In the genomic region with DNA sequence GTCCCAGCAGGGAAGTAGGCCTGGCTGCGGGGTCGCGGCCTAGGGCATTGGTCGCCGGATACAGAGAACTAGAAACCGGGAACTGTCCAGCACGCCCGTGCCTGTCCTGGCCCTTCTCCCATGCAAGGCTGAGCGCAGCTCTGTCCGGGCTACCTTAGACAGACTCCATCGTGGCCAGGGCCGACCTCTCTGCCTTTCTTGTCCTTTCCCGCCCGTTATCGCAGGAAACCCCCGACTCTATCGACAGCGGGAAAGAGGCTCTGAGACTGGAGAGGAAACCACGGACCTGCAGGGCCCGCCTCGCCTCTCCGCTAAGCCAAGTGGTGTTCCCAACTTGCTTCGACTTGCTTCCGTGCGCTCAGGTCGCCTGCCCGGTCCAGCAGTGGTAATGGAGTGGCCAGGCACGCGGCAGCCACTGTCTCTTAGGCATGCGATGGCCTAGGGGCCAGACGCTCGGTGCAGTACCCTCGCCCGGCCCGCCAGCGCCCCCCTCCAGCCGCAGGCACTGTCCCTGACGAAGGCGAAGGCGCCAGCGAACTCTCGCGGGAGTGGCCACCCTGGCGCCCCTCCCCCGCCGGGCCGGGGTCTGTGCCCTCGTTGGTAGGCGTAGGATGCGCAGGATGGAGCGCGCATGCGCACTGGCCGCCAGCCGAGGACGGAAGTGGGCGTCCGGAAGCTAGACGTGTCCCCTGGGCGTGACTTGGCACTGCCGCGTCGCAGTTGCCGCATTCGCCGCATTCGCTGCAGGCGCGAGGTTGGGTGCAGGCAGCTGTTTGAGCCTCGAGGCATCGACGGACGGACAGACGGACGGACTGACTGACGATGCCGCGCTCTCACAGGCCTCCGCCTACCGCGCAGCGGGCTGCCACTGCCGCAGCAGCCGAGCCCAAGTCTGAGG, we compare ENCODE assay signal across 9 cellular contexts. TPM values are rescaled to one million over a fixed set of nuclear protein-coding genes. Genes with fewer than 3 reads are reported as not detected.
DNase-seq lines count a peak whose midpoint lies in the region; TF ChIP-seq lines count a peak whose summit lies in the region.
"Had no signal": no experiment of that assay in that cellular context is flagged by ENCODE, and none has a peak within 500 bp of the region (broad histone marks: within the 10 kb centered on the region; RNA-seq: fewer than 3 reads in every experiment).

No MANE protein-coding gene starts in this region.

- no peak overlapping the region for H3K27ac ChIP-seq in ACC112 (ENCODE audit: low read depth, low read length)

- H3K79me2 ChIP-seq in ACC112 (ENCODE audit: control insufficient read depth, insufficient read depth, low read length, unreplicated experiment) = no peaks in the 10 kb centered on the region

- H3K4me1 ChIP-seq in ACC112 (ENCODE audit: control insufficient read depth, insufficient read depth, low read length, unreplicated experiment) = no peaks in the 10 kb centered on the region

- no peaks in the 10 kb centered on the region for H3K36me3 ChIP-seq in ACC112 (ENCODE audit: insufficient read depth, low read length)

- in situ Hi-C loops in GM13977 (cut with MboI; ENCODE audit: low pct_unique_long_range_greater_than_20kb, low sequenced_read_pairs, unreplicated experiment) = no loop called here

- no peaks in the 10 kb centered on the region for H3K27me3 ChIP-seq in ACC112 (ENCODE audit: insufficient read depth, low read length)

- DNase-seq in fibroblast of pulmonary artery (ENCODE audit: low read depth) = peak; percentile 52
- DNase-seq in mucosa of gallbladder (ENCODE audit: low spot score) = peak; percentile 55
- DNase-seq in SW480 (ENCODE audit: low spot score) = no peak
- no peak for DNase-seq in SHP77 treated with DMSO at 0.1 percent for 48 hours (lab: John Stamatoyannopoulos, UW)
- DNase-seq in GM13977 (ENCODE audit: low spot score) = no peak
- no peak for DNase-seq in NCI-H510A (lab: John Stamatoyannopoulos, UW)
- DNase-seq: NCI-H1694 had no signal

- H3K4me3 ChIP-seq in ACC112 (ENCODE audit: low read depth, low read length) = peak overlapping the region; percentile 68
- peak overlapping the region; percentile 37 for H3K4me3 ChIP-seq in fibroblast of pulmonary artery (replicated peaks; ENCODE audit: low read depth, low read length)

- no peak for TF ChIP-seq CTCF in fibroblast of pulmonary artery (IDR thresholded peaks at IDR 0.05; ENCODE audit: low read length, missing control alignments)
- no peak for TF ChIP-seq CTCF in GM13977 (IDR thresholded peaks at IDR 0.05; ENCODE audit: extremely low read depth, insufficient read depth, missing control alignments)

- H2AFZ ChIP-seq in ACC112 (ENCODE audit: low read length, unreplicated experiment) = no peak overlapping the region

TF ChIP-seq in PFSK-1, 5 proteins besides CTCF, POLR2A, EP300 and RAD21:
- TF ChIP-seq SIN3A (IDR thresholded peaks at IDR 0.05; ENCODE audit: borderline replicate concordance, insufficient read depth, low read length) (no peak), TAF1 (IDR thresholded peaks at IDR 0.05; ENCODE audit: borderline replicate concordance, insufficient read depth, low read length) (no peak)
- TF ChIP-seq, protein P1, sequence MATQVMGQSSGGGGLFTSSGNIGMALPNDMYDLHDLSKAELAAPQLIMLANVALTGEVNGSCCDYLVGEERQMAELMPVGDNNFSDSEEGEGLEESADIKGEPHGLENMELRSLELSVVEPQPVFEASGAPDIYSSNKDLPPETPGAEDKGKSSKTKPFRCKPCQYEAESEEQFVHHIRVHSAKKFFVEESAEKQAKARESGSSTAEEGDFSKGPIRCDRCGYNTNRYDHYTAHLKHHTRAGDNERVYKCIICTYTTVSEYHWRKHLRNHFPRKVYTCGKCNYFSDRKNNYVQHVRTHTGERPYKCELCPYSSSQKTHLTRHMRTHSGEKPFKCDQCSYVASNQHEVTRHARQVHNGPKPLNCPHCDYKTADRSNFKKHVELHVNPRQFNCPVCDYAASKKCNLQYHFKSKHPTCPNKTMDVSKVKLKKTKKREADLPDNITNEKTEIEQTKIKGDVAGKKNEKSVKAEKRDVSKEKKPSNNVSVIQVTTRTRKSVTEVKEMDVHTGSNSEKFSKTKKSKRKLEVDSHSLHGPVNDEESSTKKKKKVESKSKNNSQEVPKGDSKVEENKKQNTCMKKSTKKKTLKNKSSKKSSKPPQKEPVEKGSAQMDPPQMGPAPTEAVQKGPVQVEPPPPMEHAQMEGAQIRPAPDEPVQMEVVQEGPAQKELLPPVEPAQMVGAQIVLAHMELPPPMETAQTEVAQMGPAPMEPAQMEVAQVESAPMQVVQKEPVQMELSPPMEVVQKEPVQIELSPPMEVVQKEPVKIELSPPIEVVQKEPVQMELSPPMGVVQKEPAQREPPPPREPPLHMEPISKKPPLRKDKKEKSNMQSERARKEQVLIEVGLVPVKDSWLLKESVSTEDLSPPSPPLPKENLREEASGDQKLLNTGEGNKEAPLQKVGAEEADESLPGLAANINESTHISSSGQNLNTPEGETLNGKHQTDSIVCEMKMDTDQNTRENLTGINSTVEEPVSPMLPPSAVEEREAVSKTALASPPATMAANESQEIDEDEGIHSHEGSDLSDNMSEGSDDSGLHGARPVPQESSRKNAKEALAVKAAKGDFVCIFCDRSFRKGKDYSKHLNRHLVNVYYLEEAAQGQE (IDR thresholded peaks at IDR 0.05; ENCODE audit: insufficient read depth in 1 of 2, low read depth in 2 of 2, low read length in 2 of 2) = peak; percentile 46 to 78; a peak in 2 of 4 replicates

RNA-seq across cellular contexts. Expression of a gene that starts 54.4 kb away (rescaled TPM):
- 26.0 TPM for polyA plus RNA-seq in PFSK-1 (2012; ENCODE audit: insufficient read length, low read depth)
- 36.6 TPM for total RNA-seq in mucosa of gallbladder

Comparison
In these comparisons a context has a peak if more than half of its experiments do, and no peak if none do; other contexts are left out.
1. DNase-seq: peak in fibroblast of pulmonary artery (single experiment) and mucosa of gallbladder (single experiment); none in SW480 (single experiment), SHP77 treated with DMSO at 0.1 percent for 48 hours (single experiment), GM13977 (single experiment) and NCI-H510A (single experiment).